Comparison of ENCODE assay signal across 8 cellular contexts in genomic region chr11:27319065-27319464, GRCh38.
A peak's percentile ranks its signal among the peaks of the same experiment; 100 is the strongest.
DNase-seq lines count a peak whose midpoint lies in the region; ATAC-seq and TF ChIP-seq lines count a peak whose summit lies in the region.

No MANE protein-coding gene starts in this region.

- CTCF ChIA-PET in activated naive CD4-positive, alpha-beta T cell treated with anti-CD3 and anti-CD28 coated beads, Interleukin-2, amount 10 ng/mL, durations not matched to agents 7 days and 5 days (lab: Charles Lee): no interaction called here

- H3K36me3 Mint-ChIP-seq in activated naive CD4-positive, alpha-beta T cell treated with anti-CD3 and anti-CD28 coated beads, Interleukin-2, amount 10 ng/mL, durations not matched to agents 7 days and 5 days: no peaks in the 10 kb centered on the region

- TF ChIP-seq CTCF in GM12864 (IDR thresholded peaks at IDR 0.05; ENCODE audit: low read depth, low read length, missing control alignments): no peak

- DNase-seq in GM12864 (ENCODE audit: low read depth): peak; percentile 29
- DNase-seq in fibroblast of gingiva (ENCODE audit: low read depth): peak; percentile 27
- no peak for DNase-seq in RPMI8226
- no peak for DNase-seq in amygdala (lab: John Stamatoyannopoulos, UW)
- no peak for DNase-seq in activated naive CD4-positive, alpha-beta T cell treated with anti-CD3 and anti-CD28 coated beads, Interleukin-2, amount 10 ng/mL, durations not matched to agents 7 days and 5 days
- no peak for DNase-seq in SHP77 (lab: John Stamatoyannopoulos, UW)

- H3K4me3 Mint-ChIP-seq in activated naive CD4-positive, alpha-beta T cell treated with anti-CD3 and anti-CD28 coated beads, Interleukin-2, amount 10 ng/mL, durations not matched to agents 7 days and 5 days: no peak overlapping the region

- peak; percentile 94 for ATAC-seq in GM19468 (IDR thresholded peaks at IDR 0.05; ENCODE audit: extremely low read depth, unreplicated experiment)
- peak; percentile 97 for ATAC-seq in HG03280 (IDR thresholded peaks at IDR 0.05; ENCODE audit: unreplicated experiment)

- H3K27me3 Mint-ChIP-seq in activated naive CD4-positive, alpha-beta T cell treated with anti-CD3 and anti-CD28 coated beads, Interleukin-2, amount 10 ng/mL, durations not matched to agents 7 days and 5 days: no peaks in the 10 kb centered on the region

- no peaks in the 10 kb centered on the region for H3K9me3 Mint-ChIP-seq in activated naive CD4-positive, alpha-beta T cell treated with anti-CD3 and anti-CD28 coated beads, Interleukin-2, amount 10 ng/mL, durations not matched to agents 7 days and 5 days

- no peak overlapping the region for H3K4me3 ChIP-seq in GM12864 (ENCODE audit: low read depth, low read length)

- H3K27ac Mint-ChIP-seq in activated naive CD4-positive, alpha-beta T cell treated with anti-CD3 and anti-CD28 coated beads, Interleukin-2, amount 10 ng/mL, durations not matched to agents 7 days and 5 days: no peak overlapping the region

- no peaks in the 10 kb centered on the region for H3K4me1 Mint-ChIP-seq in activated naive CD4-positive, alpha-beta T cell treated with anti-CD3 and anti-CD28 coated beads, Interleukin-2, amount 10 ng/mL, durations not matched to agents 7 days and 5 days

Comparison
In these comparisons a context has a peak if more than half of its experiments do, and no peak if none do; other contexts are left out.
1. DNase-seq: peak in GM12864 (single experiment) and fibroblast of gingiva (single experiment); none in RPMI8226 (single experiment), amygdala (0 of 56), activated naive CD4-positive, alpha-beta T cell treated with anti-CD3 and anti-CD28 coated beads, Interleukin-2, amount 10 ng/mL, durations not matched to agents 7 days and 5 days (single experiment) and SHP77 (0 of 2).